20 cellular contexts compared by ENCODE assay signal in genomic region chr1:22584001-22584557, GRCh38. TPM values are rescaled to one million over a fixed set of nuclear protein-coding genes. Genes with fewer than 3 reads are reported as not detected.
"Had no signal": no experiment of that assay in that cellular context is flagged by ENCODE, and none has a peak within 500 bp of the region (broad histone marks: within the 10 kb centered on the region; RNA-seq: fewer than 3 reads in every experiment).

No MANE protein-coding gene starts in this region.

- H3K27ac Mint-ChIP-seq: activated naive CD8-positive, alpha-beta T cell treated with anti-CD3 and anti-CD28 coated beads, Interleukin-2, amount 10 ng/mL, durations not matched to agents 7 days and 5 days; naive thymus-derived CD4-positive, alpha-beta T cell; progenitor cell of endocrine pancreas had no signal

- H3K4me1 Mint-ChIP-seq: activated naive CD8-positive, alpha-beta T cell treated with anti-CD3 and anti-CD28 coated beads, Interleukin-2, amount 10 ng/mL, durations not matched to agents 7 days and 5 days; naive thymus-derived CD4-positive, alpha-beta T cell had no signal

- H3K27ac ChIP-seq: coronary artery, epithelial cell of prostate had no signal

- ATAC-seq: left colon; naive thymus-derived CD4-positive, alpha-beta T cell; right cardiac atrium had no signal

- H3K4me3 ChIP-seq: coronary artery, spleen had no signal

- FAIRE-seq: astrocyte had no signal

- H3K27me3 Mint-ChIP-seq: activated naive CD8-positive, alpha-beta T cell treated with anti-CD3 and anti-CD28 coated beads, Interleukin-2, amount 10 ng/mL, durations not matched to agents 7 days and 5 days had no signal

- H3K36me3 ChIP-seq: spleen had no signal

- DNase-seq: activated CD4-positive, alpha-beta T cell treated with anti-CD3 and anti-CD28 coated beads for 1 hour; activated CD4-positive, alpha-beta T cell treated with anti-CD3 and anti-CD28 coated beads, Interleukin-2, amount 50 U/mL, for 48 hours; activated gamma-delta T cell; activated naive CD8-positive, alpha-beta T cell treated with anti-CD3 and anti-CD28 coated beads, Interleukin-2, amount 10 ng/mL, durations not matched to agents 7 days and 5 days; activated T-cell treated with anti-CD3 and anti-CD28 coated beads, Interleukin-2, amount 50 U/mL, for 48 hours; caudate nucleus; effector CD4-positive, alpha-beta T cell; left colon; naive thymus-derived CD4-positive, alpha-beta T cell; spleen; stimulated activated CD4-positive, alpha-beta T cell treated with anti-CD3 and anti-CD28 coated beads, Interleukin-2, amount 100 ng/mL, for 24 hours; stimulated activated naive CD4-positive, alpha-beta T cell had no signal

- H3K4me3 Mint-ChIP-seq: activated naive CD8-positive, alpha-beta T cell treated with anti-CD3 and anti-CD28 coated beads, Interleukin-2, amount 10 ng/mL, durations not matched to agents 7 days and 5 days; naive thymus-derived CD4-positive, alpha-beta T cell had no signal

- H3K9me3 ChIP-seq: spleen had no signal

- H3K36me3 Mint-ChIP-seq: activated naive CD8-positive, alpha-beta T cell treated with anti-CD3 and anti-CD28 coated beads, Interleukin-2, amount 10 ng/mL, durations not matched to agents 7 days and 5 days; naive thymus-derived CD4-positive, alpha-beta T cell had no signal

RNA-seq across cellular contexts. Expression of gene EPHA8, which starts 20.8 kb away (rescaled TPM):
- total RNA-seq: activated naive CD8-positive, alpha-beta T cell treated with anti-CD3 and anti-CD28 coated beads, Interleukin-2, amount 10 ng/mL, durations not matched to agents 7 days and 5 days; left colon; lung microvascular endothelial cell; mononuclear cell; naive thymus-derived CD4-positive, alpha-beta T cell; right cardiac atrium; T-helper 1 cell treated with Interleukin-12 subunit alpha and Interleukin-12 subunit beta and Interleukin-4 antibody, amounts not matched to agents 30 ng/mL and 1 ng/mL, for 36 hours had no signal
- polyA plus RNA-seq: naive thymus-derived CD4-positive, alpha-beta T cell; right cardiac atrium had no signal

RNA-seq across cellular contexts. Expression of gene C1QA, which starts 52.3 kb away (rescaled TPM):
- total RNA-seq: astrocyte; lung microvascular endothelial cell; progenitor cell of endocrine pancreas; T-helper 1 cell treated with Interleukin-12 subunit alpha and Interleukin-12 subunit beta and Interleukin-4 antibody, amounts not matched to agents 30 ng/mL and 1 ng/mL, for 36 hours had no signal
- polyA plus RNA-seq: naive thymus-derived CD4-positive, alpha-beta T cell had no signal

RNA-seq across cellular contexts. Expression of gene C1QC, which starts 59.4 kb away (rescaled TPM):
- total RNA-seq: astrocyte; lung microvascular endothelial cell; progenitor cell of endocrine pancreas; T-helper 1 cell treated with Interleukin-12 subunit alpha and Interleukin-12 subunit beta and Interleukin-4 antibody, amounts not matched to agents 30 ng/mL and 1 ng/mL, for 36 hours had no signal
- polyA plus RNA-seq: naive thymus-derived CD4-positive, alpha-beta T cell had no signal
